23 cellular contexts compared by ENCODE assay signal in genomic region chr10:119003572-119004289, GRCh38. TPM values are rescaled to one million over a fixed set of nuclear protein-coding genes. Genes with fewer than 3 reads are reported as not detected.
A peak's percentile ranks its signal among the peaks of the same experiment; 100 is the strongest.
DNase-seq lines count a peak whose midpoint lies in the region; ATAC-seq, FAIRE-seq and TF ChIP-seq lines count a peak whose summit lies in the region.
"Had no signal": no experiment of that assay in that cellular context is flagged by ENCODE, and none has a peak within 500 bp of the region (broad histone marks: within the 10 kb centered on the region; RNA-seq: fewer than 3 reads in every experiment).

No MANE protein-coding gene starts in this region.

- H3K4me3 ChIP-seq in breast epithelium: no peak overlapping the region
- no peak overlapping the region for H3K4me3 ChIP-seq in bronchial epithelial cell (ENCODE audit: low read depth, low read length)
- H3K4me3 ChIP-seq: GM23248, PC-9 had no signal

- H3K4me1 Mint-ChIP-seq in MCF 10A (ENCODE audit: insufficient read depth, unreplicated experiment) (peaks cover 37% of the 10 kb centered on the region), nephron (peaks cover 42% of the 10 kb centered on the region)

- BruUV-seq in MCF 10A (replicated peaks; lab: Mats Ljungman, UMichigan): no TSS peak

- H3K4me3 Mint-ChIP-seq in MCF 10A (ENCODE audit: unreplicated experiment) (peak overlapping the region; percentile 30), nephron (peak overlapping the region in 2 of 3 experiments; percentile 6 to 70)
- H3K4me3 Mint-ChIP-seq: HFFc6 had no signal

- intact Hi-C loops in MCF 10A (cut with micrococcal nuclease): no loop called here
- intact Hi-C loops in breast epithelium (cut with DNase I; ENCODE audit: low total_unique reads): no loop called here

- CTCF ChIA-PET in MCF 10A (lab: Yijun Ruan, JAX) (interaction anchor here (0.5 to 1.0 kb wide), 6 partner anchors 28 to 435 kb away, joined by 3 to 4 read pairs (median 3); no protein-coding TSS in a partner anchor), GM10248 (lab: Yijun Ruan, JAX) (interaction anchor here (0.9 to 2.5 kb wide), 2 partner anchors 12 to 20 kb away, joined by 3 to 6 read pairs; no protein-coding TSS in a partner anchor)

- H3K36me3 Mint-ChIP-seq in MCF 10A (ENCODE audit: insufficient read depth, unreplicated experiment): no peaks in the 10 kb centered on the region
- H3K36me3 Mint-ChIP-seq in nephron (ENCODE audit: low read depth): no peaks in the 10 kb centered on the region

- TF ChIP-seq POLR2A in breast epithelium (IDR thresholded peaks at IDR 0.05): no peak

- no peaks in the 10 kb centered on the region for H3K9me3 Mint-ChIP-seq in MCF 10A (ENCODE audit: unreplicated experiment)
- H3K9me3 Mint-ChIP-seq in nephron: peaks cover 3% of the 10 kb centered on the region
- H3K9me3 Mint-ChIP-seq: HFFc6 had no signal

- H3K27me3 ChIP-seq in breast epithelium: no peaks in the 10 kb centered on the region
- no peaks in the 10 kb centered on the region for H3K27me3 ChIP-seq in bronchial epithelial cell (ENCODE audit: control insufficient read depth, insufficient read depth, low read length)

- H3K36me3 ChIP-seq in breast epithelium: no peaks in the 10 kb centered on the region
- no peaks in the 10 kb centered on the region for H3K36me3 ChIP-seq in bronchial epithelial cell (ENCODE audit: control insufficient read depth, insufficient read depth, low read length)

- POLR2A ChIA-PET in MCF 10A (lab: Yijun Ruan, JAX) (interaction anchor here (0.6 to 6.3 kb wide), 6 partner anchors 12 to 249 kb away, joined by 3 to 83 read pairs (median 4); partner anchors contain the start of genes CACUL1 and NANOS1), GM10248 (lab: Yijun Ruan, JAX) (no interaction called here)

- no peak for ATAC-seq in GM18873 (IDR thresholded peaks at IDR 0.05; ENCODE audit: low FRiP score, unreplicated experiment)

- DNase-seq in MCF 10A (ENCODE audit: unreplicated experiment): peak; percentile 60
- no peak for DNase-seq in breast epithelium (ENCODE audit: low spot score in 2 of 2)
- peak; percentile 30 for DNase-seq in bronchial epithelial cell (ENCODE audit: low read depth)
- no peak for DNase-seq in NCI-H510A treated with DMSO at 0.1 percent for 48 hours (lab: John Stamatoyannopoulos, UW)
- DNase-seq in GM10248 (ENCODE audit: extremely low spot score): no peak
- DNase-seq in AG20443 (ENCODE audit: low spot score): no peak
- DNase-seq: AML-193, Caco-2, DMS79, GM23248, HFFc6, NCI-H1048, NCI-H1694, NCI-H2107, NCI-H345, NCI-H774, SHP77 treated with DMSO at 0.1 percent for 48 hours had no signal

- H3K4me1 ChIP-seq in breast epithelium: no peaks in the 10 kb centered on the region

- H3K27ac Mint-ChIP-seq in MCF 10A (ENCODE audit: low read depth, unreplicated experiment) (no peak overlapping the region), nephron (no peak overlapping the region)
- H3K27ac Mint-ChIP-seq: HFFc6 had no signal

- H3K27ac ChIP-seq in breast epithelium: no peak overlapping the region
- H3K27ac ChIP-seq: GM23248, HL-60, PC-9 had no signal

- no peak for TF ChIP-seq CTCF in MCF 10A (IDR thresholded peaks at IDR 0.05; ENCODE audit: unreplicated experiment)
- no peak for TF ChIP-seq CTCF in breast epithelium (IDR thresholded peaks at IDR 0.05)
- no peak for TF ChIP-seq CTCF in bronchial epithelial cell (IDR thresholded peaks at IDR 0.05; ENCODE audit: insufficient read depth, low read length, severe bottlenecking)
- no peak for TF ChIP-seq CTCF in nephron (IDR thresholded peaks at IDR 0.05; ENCODE audit: unreplicated experiment in 3 of 3)
- no peak for TF ChIP-seq CTCF in GM10248 (IDR thresholded peaks at IDR 0.05; ENCODE audit: control extremely low read depth, extremely low read depth, low read depth, missing control alignments)

- no peak for FAIRE-seq in bronchial epithelial cell (lab: Jason Lieb, UNC)
- FAIRE-seq: G401.6, GM12892 had no signal

- no peaks in the 10 kb centered on the region for H3K27me3 Mint-ChIP-seq in MCF 10A (ENCODE audit: insufficient read depth, unreplicated experiment)
- peaks cover 17% of the 10 kb centered on the region for H3K27me3 Mint-ChIP-seq in nephron (ENCODE audit: low read depth)

- H3K9me3 ChIP-seq in breast epithelium: no peaks in the 10 kb centered on the region
- H3K9me3 ChIP-seq: Caco-2 had no signal

RNA-seq across cellular contexts. Expression of gene NANOS1, which starts 25.8 kb away (rescaled TPM):
- total RNA-seq in MCF 10A (2022) (2.2 and 3.8 TPM in 2 replicates), breast epithelium (1 to 10 TPM; 2.9 to 6.4 (median 3.7) TPM), bronchial epithelial cell (0.79 and 1.3 TPM in 2 replicates)

Comparison
In these comparisons a context has a peak if more than half of its experiments do, and no peak if none do; other contexts are left out.
1. DNase-seq: peak in MCF 10A (single experiment) and bronchial epithelial cell (single experiment); none in breast epithelium (0 of 2), NCI-H510A treated with DMSO at 0.1 percent for 48 hours (single experiment), GM10248 (single experiment) and AG20443 (single experiment).